Comparison of ENCODE assay signal across 9 cellular contexts in the genomic region with DNA sequence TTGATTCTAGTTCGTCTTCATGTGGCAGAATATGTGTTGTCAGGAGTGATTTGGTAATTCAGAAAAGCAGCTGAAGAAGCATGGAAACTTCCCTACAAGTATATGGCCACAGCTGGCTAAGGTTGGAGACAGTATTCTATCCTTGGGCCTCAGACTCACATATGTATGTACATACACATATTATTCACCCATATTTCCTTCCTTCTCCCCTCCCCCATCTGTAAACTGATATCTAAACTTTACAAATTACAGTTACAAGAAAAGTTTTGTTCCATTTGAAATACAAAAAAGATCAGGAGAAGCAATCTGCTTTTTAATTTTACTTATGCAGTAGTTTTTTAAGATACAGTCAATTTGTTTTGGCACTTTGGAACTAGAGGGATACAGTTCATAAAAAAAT. TPM values are rescaled to one million over a fixed set of nuclear protein-coding genes. Genes with fewer than 3 reads are reported as not detected.
DNase-seq lines count a peak whose midpoint lies in the region; ATAC-seq and TF ChIP-seq lines count a peak whose summit lies in the region.
"Had no signal": no experiment of that assay in that cellular context is flagged by ENCODE, and none has a peak within 500 bp of the region (broad histone marks: within the 10 kb centered on the region; RNA-seq: fewer than 3 reads in every experiment).

No MANE protein-coding gene starts in this region.

- H3K27me3 ChIP-seq in ovary = no peaks in the 10 kb centered on the region
- H3K27me3 ChIP-seq in aorta (ENCODE audit: control insufficient read depth in 1 of 2, insufficient read depth in 2 of 2, low read length in 1 of 2) = no peaks in the 10 kb centered on the region

- no peak for TF ChIP-seq POLR2A in ovary (IDR thresholded peaks at IDR 0.05)

- TF ChIP-seq CTCF in GM12864 (IDR thresholded peaks at IDR 0.05; ENCODE audit: low read depth, low read length, missing control alignments) (no peak), ovary (IDR thresholded peaks at IDR 0.05) (no peak)

- peaks cover 7% of the 10 kb centered on the region for H3K4me1 ChIP-seq in ovary (ENCODE audit: insufficient read depth)
- H3K4me1 ChIP-seq in aorta (ENCODE audit: control insufficient read depth in 1 of 2, insufficient read depth in 2 of 2, low read length in 2 of 2) = no peaks in the 10 kb centered on the region

- TF ChIP-seq EP300 in ovary (IDR thresholded peaks at IDR 0.05) = no peak

- peak overlapping the region; percentile 75 for H3K4me3 ChIP-seq in GM12864 (ENCODE audit: low read depth, low read length)
- peak overlapping the region; percentile 95 for H3K4me3 ChIP-seq in ovary
- H3K4me3 ChIP-seq in aorta (ENCODE audit: low read length in 2 of 2) = no peak overlapping the region

- 69 to 74% (median 72%) methylated on average over 1 of the region's 1 CpG for WGBS in ovary, 3 donors
- WGBS in aorta, 2 donors = 48 to 66% methylated on average over 1 of the region's 1 CpG

- no peaks in the 10 kb centered on the region for H3K9me3 ChIP-seq in ovary
- H3K9me3 ChIP-seq in aorta (ENCODE audit: control insufficient read depth, low read length) = no peaks in the 10 kb centered on the region

- H3K36me3 ChIP-seq in ovary = no peaks in the 10 kb centered on the region
- no peaks in the 10 kb centered on the region for H3K36me3 ChIP-seq in aorta (ENCODE audit: control insufficient read depth in 1 of 2, insufficient read depth in 2 of 2, low read length in 1 of 2)

- DNase-seq in GM12864 (ENCODE audit: low read depth) (no peak), MV-4-11 (lab: John Stamatoyannopoulos, UW) (peak; percentile 10), dermis blood vessel endothelial cell (peak; percentile 29), ovary (no peak), NCI-H2029 (lab: John Stamatoyannopoulos, UW) (no peak), aorta (no peak), NCI-H774 (lab: John Stamatoyannopoulos, UW) (no peak), SKM-1 (lab: John Stamatoyannopoulos, UW; ENCODE audit: unreplicated experiment) (no peak)
- DNase-seq: NCI-H2227 treated with DMSO at 0.1 percent for 48 hours had no signal

- ATAC-seq in aorta (ENCODE audit: low FRiP score) = no peak

- no peak overlapping the region for H3K27ac ChIP-seq in ovary
- H3K27ac ChIP-seq in aorta (ENCODE audit: low read depth in 1 of 2, low read length in 2 of 2) = no peak overlapping the region

- intact Hi-C loops in ovary (cut with DNase I) = loop anchor here in 3 of 4 donors (5.0 to 10.0 kb wide), 2 partner anchors 53 to 65 kb away; no protein-coding TSS in a partner anchor
- intact Hi-C loops in aorta (cut with DNase I) = no loop called here

RNA-seq across cellular contexts. Expression of a gene that starts 3.1 kb away (rescaled TPM):
- total RNA-seq in dermis blood vessel endothelial cell (98.9 and 107 TPM in 2 replicates), ovary (100 to 1,000 TPM in 3 of 7 donors, 10 to 100 TPM in 4; 71.1 to 131 (median 97.3) TPM), aorta (10 to 100 TPM; 79.1 to 97.6 TPM)
- polyA plus RNA-seq in ovary (10 to 100 TPM; 35.4 to 42.0 TPM), aorta (10 to 100 TPM; 16.2 to 25.4 TPM)

Comparison
In these comparisons a context has a peak if more than half of its experiments do, and no peak if none do; other contexts are left out.
1. DNase-seq: peak in MV-4-11 (single experiment) and dermis blood vessel endothelial cell (single experiment); none in GM12864 (single experiment), ovary (0 of 5), NCI-H2029 (single experiment), aorta (0 of 2), NCI-H774 (single experiment) and SKM-1 (single experiment).
2. H3K4me3 ChIP-seq: peak in GM12864 (single experiment) and ovary (single experiment); none in aorta (0 of 2).
3. intact Hi-C loops: an anchor here in ovary (5.0 to 10.0 kb wide); none called in aorta.